In genomic region chr3:151227438-151228290, GRCh38 we compare ENCODE assay signal across 8 cellular contexts. TPM values are rescaled to one million over a fixed set of nuclear protein-coding genes. Genes with fewer than 3 reads are reported as not detected.
A peak's percentile ranks its signal among the peaks of the same experiment; 100 is the strongest.
DNase-seq lines count a peak whose midpoint lies in the region; ATAC-seq and TF ChIP-seq lines count a peak whose summit lies in the region.

No MANE protein-coding gene starts in this region.

- TF ChIP-seq CTCF in WERI-Rb-1 (IDR thresholded peaks at IDR 0.05; ENCODE audit: low read depth, low read length) (peak; percentile 84), breast epithelium (IDR thresholded peaks at IDR 0.05) (peak; percentile 78 to 91 (median 83))

- no peak for TF ChIP-seq POLR2A in breast epithelium (IDR thresholded peaks at IDR 0.05)

- no peaks in the 10 kb centered on the region for H3K27me3 ChIP-seq in WERI-Rb-1 (ENCODE audit: insufficient read depth, low read depth, severe bottlenecking)
- no peaks in the 10 kb centered on the region for H3K27me3 ChIP-seq in breast epithelium

- H3K4me3 ChIP-seq in WERI-Rb-1 (ENCODE audit: low read depth, low read length), result no peak overlapping the region
- no peak overlapping the region for H3K4me3 ChIP-seq in breast epithelium

- H3K27ac ChIP-seq in WERI-Rb-1 (no peak overlapping the region), breast epithelium (no peak overlapping the region)

- peak; percentile 35 for DNase-seq in NK-92 treated with Interleukin-12 subunit alpha and Interleukin-12 subunit beta, amount 100 ng/mL, for 24 hours (lab: John Stamatoyannopoulos, UW)
- DNase-seq in NK-92 (lab: John Stamatoyannopoulos, UW; ENCODE audit: unreplicated experiment) (no peak), NCI-H1436 treated with DMSO at 0.1 percent for 48 hours (lab: John Stamatoyannopoulos, UW) (peak; percentile 32), WERI-Rb-1 (peak; percentile 53), breast epithelium (ENCODE audit: low spot score in 2 of 2) (peak; percentile 42 to 64), islet precursor cell (peak; percentile 82)
- peak; percentile 50 to 57 for DNase-seq in stimulated activated CD4-positive, alpha-beta T cell treated with anti-CD3 and anti-CD28 coated beads, Interleukin-15, amount 100 ng/mL, for 1 hour (ENCODE audit: low read depth in 1 of 2, low spot score in 1 of 2)

- peak; percentile 92 for ATAC-seq in HG02759 (IDR thresholded peaks at IDR 0.05; ENCODE audit: unreplicated experiment)

- no peaks in the 10 kb centered on the region for H3K36me3 ChIP-seq in WERI-Rb-1
- no peaks in the 10 kb centered on the region for H3K36me3 ChIP-seq in breast epithelium

- peaks cover 0 to 4% of the 10 kb centered on the region in 2 donors for H3K4me1 ChIP-seq in breast epithelium

- H3K9me3 ChIP-seq in WERI-Rb-1 (ENCODE audit: severe bottlenecking) (no peaks in the 10 kb centered on the region), breast epithelium (no peaks in the 10 kb centered on the region)

- intact Hi-C loops in breast epithelium (cut with DNase I; ENCODE audit: low total_unique reads), result no loop called here

RNA-seq across cellular contexts. Expression of gene GPR171, which starts 24.6 kb away (rescaled TPM):
- total RNA-seq in breast epithelium, result 1 to 10 TPM in 2 of 3 donors, under 1 TPM in 1; 0.48 to 7.2 (median 1.8) TPM

RNA-seq across cellular contexts. Expression of gene P2RY14, which starts 50.7 kb away (rescaled TPM):
- total RNA-seq in breast epithelium, result 1 to 10 TPM; 1.9 to 8.5 (median 3.3) TPM
